In genomic region chr10:122197823-122198222, GRCh38 we compare ENCODE assay signal across 21 cellular contexts.
"Had no signal": no experiment of that assay in that cellular context is flagged by ENCODE, and none has a peak within 500 bp of the region (broad histone marks: within the 10 kb centered on the region; RNA-seq: fewer than 3 reads in every experiment).

No MANE protein-coding gene starts in this region.

- H3K4me3 Mint-ChIP-seq: activated naive CD8-positive, alpha-beta T cell treated with anti-CD3 and anti-CD28 coated beads, Interleukin-2, amount 50 U/mL, for 24 hours; mesothelial cell of epicardium had no signal

- H3K4me1 Mint-ChIP-seq: activated naive CD8-positive, alpha-beta T cell treated with anti-CD3 and anti-CD28 coated beads, Interleukin-2, amount 50 U/mL, for 24 hours had no signal

- H3K27ac Mint-ChIP-seq: activated naive CD8-positive, alpha-beta T cell treated with anti-CD3 and anti-CD28 coated beads, Interleukin-2, amount 50 U/mL, for 24 hours; mesothelial cell of epicardium had no signal

- H3K9me3 Mint-ChIP-seq: activated naive CD8-positive, alpha-beta T cell treated with anti-CD3 and anti-CD28 coated beads, Interleukin-2, amount 50 U/mL, for 24 hours; mesothelial cell of epicardium had no signal

- DNase-seq: activated CD4-positive, alpha-beta T cell treated with anti-CD3 and anti-CD28 coated beads, Interleukin-2, amount 50 U/mL, for 4 hours; activated CD4-positive, CD25-positive, alpha-beta regulatory T cell treated with anti-CD3 and anti-CD28 coated beads, Interleukin-2, amount 50 U/mL, for 72 hours; activated naive CD4-positive, alpha-beta T cell treated with Interleukin-2 at 50 U/mL for 16 hours; activated naive CD8-positive, alpha-beta T cell treated with anti-CD3 and anti-CD28 coated beads, Interleukin-2, amount 50 U/mL, for 24 hours; activated T-cell treated with anti-CD3 and anti-CD28 coated beads for 4 hours; caudate nucleus; colonic mucosa; esophagus squamous epithelium; kidney glomerular epithelial cell; right cardiac atrium; small intestine; stimulated activated CD4-positive, alpha-beta T cell treated with anti-CD3 and anti-CD28 coated beads, Interleukin-4, amount 100 ng/mL, for 4 hours; stimulated activated CD8-positive, alpha-beta memory T cell treated with anti-CD3 and anti-CD28 coated beads, Interleukin-4, amount 100 ng/mL, for 48 hours; stimulated activated naive CD8-positive, alpha-beta T cell treated with anti-CD3 and anti-CD28 coated beads, Interleukin-15, Interleukin-2, amounts not matched to agents 100 U/mL and 50 U/mL, for 24 hours; T-helper 1 cell; T1000; transverse colon had no signal

- H3K27me3 ChIP-seq: colonic mucosa, esophagus squamous epithelium, neutrophil, transverse colon had no signal

- H3K4me3 ChIP-seq: colonic mucosa, esophagus squamous epithelium, lung, transverse colon had no signal

- H3K27me3 Mint-ChIP-seq: activated naive CD8-positive, alpha-beta T cell treated with anti-CD3 and anti-CD28 coated beads, Interleukin-2, amount 50 U/mL, for 24 hours had no signal

- H3K4me1 ChIP-seq: colonic mucosa, esophagus squamous epithelium, transverse colon had no signal

- H3K9me3 ChIP-seq: colonic mucosa, esophagus squamous epithelium, neutrophil, transverse colon had no signal

- ATAC-seq: activated naive CD8-positive, alpha-beta T cell treated with anti-CD3 and anti-CD28 coated beads, Interleukin-2, amount 50 U/mL, for 24 hours; SK-N-SH treated with all-trans-retinoic acid at 6 μM for 48 hours; stimulated activated naive CD8-positive, alpha-beta T cell treated with anti-CD3 and anti-CD28 coated beads, Interleukin-15, Interleukin-2, amounts not matched to agents 100 U/mL and 50 U/mL, for 24 hours had no signal

- H3K36me3 ChIP-seq: colonic mucosa, neutrophil had no signal

- H3K27ac ChIP-seq: colonic mucosa, esophagus squamous epithelium, neutrophil, transverse colon had no signal
